1 cellular context compared by ENCODE assay signal in genomic region chr17:76474894-76475293, GRCh38.
A peak's percentile ranks its signal among the peaks of the same experiment; 100 is the strongest.
TF ChIP-seq lines count a peak whose summit lies in the region.

No MANE protein-coding gene starts in this region.

TF ChIP-seq in HepG2, 621 proteins besides CTCF, POLR2A, EP300 and RAD21:
- TF ChIP-seq TIGD3 (CRISPR knock-in tag; IDR thresholded peaks at IDR 0.05; ENCODE audit: borderline replicate concordance) (no peak), ZNF180 (CRISPR knock-in tag; IDR thresholded peaks at IDR 0.05; ENCODE audit: borderline replicate concordance, low read depth) (no peak), AGO2 (optimal IDR thresholded peaks at IDR 0.05; ENCODE audit: low read depth, low read length) (peak; percentile 58), ZNF253 (CRISPR knock-in tag; IDR thresholded peaks at IDR 0.05; ENCODE audit: borderline replicate concordance) (0 out of 2 replicates have a peak, but pooled peaks have one; percentile 34)
- TF ChIP-seq, protein P1, sequence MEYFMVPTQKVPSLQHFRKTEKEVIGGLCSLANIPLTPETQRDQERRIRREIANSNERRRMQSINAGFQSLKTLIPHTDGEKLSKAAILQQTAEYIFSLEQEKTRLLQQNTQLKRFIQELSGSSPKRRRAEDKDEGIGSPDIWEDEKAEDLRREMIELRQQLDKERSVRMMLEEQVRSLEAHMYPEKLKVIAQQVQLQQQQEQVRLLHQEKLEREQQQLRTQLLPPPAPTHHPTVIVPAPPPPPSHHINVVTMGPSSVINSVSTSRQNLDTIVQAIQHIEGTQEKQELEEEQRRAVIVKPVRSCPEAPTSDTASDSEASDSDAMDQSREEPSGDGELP (IDR thresholded peaks at IDR 0.05; ENCODE audit: borderline replicate concordance, low read depth), result peak; percentile 9; the same call in 1 of the 2 replicates
TF ChIP-seq in HepG2: peak in this region for 3.
